18 cellular contexts compared by ENCODE assay signal in the genomic region with DNA sequence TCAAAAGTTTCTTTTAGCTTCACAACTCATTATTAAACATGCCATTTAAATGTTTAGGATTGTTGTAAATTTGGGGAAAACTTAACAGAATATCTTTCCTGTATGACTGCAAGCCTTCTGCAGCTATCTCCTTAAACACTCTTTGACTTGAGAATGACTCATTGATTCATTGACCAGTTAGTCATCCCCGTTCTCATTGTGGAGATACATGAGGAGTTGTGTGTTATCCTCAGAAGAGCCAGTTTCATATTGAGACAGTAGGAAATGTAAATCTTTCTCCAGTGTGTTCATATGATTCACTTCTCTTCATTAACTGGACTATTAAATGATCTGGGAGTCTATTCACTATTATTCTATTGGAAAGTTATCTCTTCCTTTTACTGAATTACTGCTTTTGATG.
DNase-seq lines count a peak whose midpoint lies in the region; ATAC-seq, FAIRE-seq and TF ChIP-seq lines count a peak whose summit lies in the region.
"Had no signal": no experiment of that assay in that cellular context is flagged by ENCODE, and none has a peak within 500 bp of the region (broad histone marks: within the 10 kb centered on the region; RNA-seq: fewer than 3 reads in every experiment).

No MANE protein-coding gene starts in this region.

- peak; percentile 69 for FAIRE-seq in RCC 7860 (lab: Jason Lieb, UNC)

- H3K4me1 Mint-ChIP-seq in stimulated activated naive CD8-positive, alpha-beta T cell treated with anti-CD3 and anti-CD28 coated beads, Interleukin-15, amount 100 ng/mL, for 72 hours, result peaks cover 6% of the 10 kb centered on the region
- no peaks in the 10 kb centered on the region for H3K4me1 Mint-ChIP-seq in CD14-positive monocyte

- H3K27me3 Mint-ChIP-seq in stimulated activated naive CD8-positive, alpha-beta T cell treated with anti-CD3 and anti-CD28 coated beads, Interleukin-15, amount 100 ng/mL, for 72 hours, result peaks cover 15% of the 10 kb centered on the region
- H3K27me3 Mint-ChIP-seq in CD14-positive monocyte (ENCODE audit: low read depth in 3 of 3), result peaks cover 0 to 5% (median 4%) of the 10 kb centered on the region in 3 donors

- DNase-seq in stimulated activated naive CD8-positive, alpha-beta T cell treated with anti-CD3 and anti-CD28 coated beads, Interleukin-15, Interleukin-2, amounts not matched to agents 100 U/mL and 50 U/mL, for 24 hours, result no peak
- no peak for DNase-seq in stimulated activated naive CD8-positive, alpha-beta T cell treated with anti-CD3 and anti-CD28 coated beads, Interleukin-15, amount 100 ng/mL, for 72 hours
- DNase-seq in RCC 7860 (ENCODE audit: low spot score) (peak; percentile 61), CD14-positive monocyte (ENCODE audit: low spot score) (no peak), sciatic nerve (ENCODE audit: low spot score) (no peak)
- DNase-seq: activated CD8-positive, alpha-beta memory T cell treated with anti-CD3 and anti-CD28 coated beads, Interleukin-2, amount 50 U/mL, for 48 hours; anterior cingulate cortex; C1 segment of cervical spinal cord; effector memory CD4-positive, alpha-beta T cell; midbrain; NCI-H146; NCI-H748 treated with DMSO at 0.1 percent for 48 hours; posterior cingulate gyrus; SJCRH30; stimulated activated CD4-positive, alpha-beta T cell treated with anti-CD3 and anti-CD28 coated beads, Interleukin-2, amount 100 ng/mL, for 24 hours had no signal

- no peak overlapping the region for H3K27ac Mint-ChIP-seq in stimulated activated naive CD8-positive, alpha-beta T cell treated with anti-CD3 and anti-CD28 coated beads, Interleukin-15, amount 100 ng/mL, for 72 hours
- H3K27ac Mint-ChIP-seq in CD14-positive monocyte, result no peak overlapping the region

- intact Hi-C loops in CD14-positive monocyte (cut with micrococcal nuclease), result no loop called here
- intact Hi-C loops in sciatic nerve (cut with DNase I), result no loop called here

- TF ChIP-seq CTCF in CD14-positive monocyte (IDR thresholded peaks at IDR 0.05), result no peak

- no peak overlapping the region for H3K4me3 Mint-ChIP-seq in stimulated activated naive CD8-positive, alpha-beta T cell treated with anti-CD3 and anti-CD28 coated beads, Interleukin-15, amount 100 ng/mL, for 72 hours
- no peak overlapping the region for H3K4me3 Mint-ChIP-seq in CD14-positive monocyte

- ATAC-seq in stimulated activated naive CD8-positive, alpha-beta T cell treated with anti-CD3 and anti-CD28 coated beads, Interleukin-15, Interleukin-2, amounts not matched to agents 100 U/mL and 50 U/mL, for 24 hours, result peak; percentile 79
- no peak for ATAC-seq in stimulated activated naive CD8-positive, alpha-beta T cell treated with anti-CD3 and anti-CD28 coated beads, Interleukin-15, amount 100 ng/mL, for 72 hours
- ATAC-seq in esophagus mucosa, result peak; percentile 67
- no peak for ATAC-seq in HG03565 (IDR thresholded peaks at IDR 0.05; ENCODE audit: unreplicated experiment)
- ATAC-seq in sciatic nerve, result no peak
- ATAC-seq in HG02588 (IDR thresholded peaks at IDR 0.05; ENCODE audit: unreplicated experiment), result no peak

- no peaks in the 10 kb centered on the region for H3K9me3 Mint-ChIP-seq in stimulated activated naive CD8-positive, alpha-beta T cell treated with anti-CD3 and anti-CD28 coated beads, Interleukin-15, amount 100 ng/mL, for 72 hours
- H3K9me3 Mint-ChIP-seq in CD14-positive monocyte, result no peaks in the 10 kb centered on the region

- H3K36me3 Mint-ChIP-seq in CD14-positive monocyte, result no peaks in the 10 kb centered on the region

Comparison
In these comparisons a context has a peak if more than half of its experiments do, and no peak if none do; other contexts are left out.
1. ATAC-seq: peak in stimulated activated naive CD8-positive, alpha-beta T cell treated with anti-CD3 and anti-CD28 coated beads, Interleukin-15, Interleukin-2, amounts not matched to agents 100 U/mL and 50 U/mL, for 24 hours (single experiment) and esophagus mucosa (single experiment); none in stimulated activated naive CD8-positive, alpha-beta T cell treated with anti-CD3 and anti-CD28 coated beads, Interleukin-15, amount 100 ng/mL, for 72 hours (single experiment), HG03565 (single experiment), sciatic nerve (single experiment) and HG02588 (single experiment).